Comparison of ENCODE assay signal across 2 cellular contexts in the genomic region with DNA sequence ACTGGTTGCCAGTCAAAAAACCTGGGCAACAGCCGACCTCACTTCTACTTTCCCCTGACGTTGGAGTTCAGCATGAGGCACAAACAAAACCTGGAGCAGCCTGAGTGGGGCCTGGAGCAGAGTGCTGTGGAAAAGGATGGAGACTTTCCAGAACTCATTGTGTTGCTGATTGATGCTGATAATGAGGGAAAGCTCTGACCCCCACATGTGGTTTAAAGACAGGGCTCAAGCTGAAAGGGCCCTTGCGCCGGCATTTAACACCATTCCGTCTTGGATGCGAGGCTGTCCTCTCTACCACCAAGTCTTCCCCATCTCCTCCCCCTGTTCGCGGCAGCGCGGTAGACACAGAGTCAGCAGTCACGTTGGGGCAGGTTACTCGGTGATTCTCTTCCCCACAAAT.
TF ChIP-seq lines count a peak whose summit lies in the region.

No MANE protein-coding gene starts in this region.

TF ChIP-seq in HepG2, 621 proteins besides CTCF, POLR2A, EP300 and RAD21:
- TF ChIP-seq, protein P1, sequence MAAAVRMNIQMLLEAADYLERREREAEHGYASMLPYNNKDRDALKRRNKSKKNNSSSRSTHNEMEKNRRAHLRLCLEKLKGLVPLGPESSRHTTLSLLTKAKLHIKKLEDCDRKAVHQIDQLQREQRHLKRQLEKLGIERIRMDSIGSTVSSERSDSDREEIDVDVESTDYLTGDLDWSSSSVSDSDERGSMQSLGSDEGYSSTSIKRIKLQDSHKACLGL (CRISPR knock-in tag; IDR thresholded peaks at IDR 0.05), result no peak
- no peak for TF ChIP-seq ZNF224 (CRISPR knock-in tag; IDR thresholded peaks at IDR 0.05)
- TF ChIP-seq, protein P2, sequence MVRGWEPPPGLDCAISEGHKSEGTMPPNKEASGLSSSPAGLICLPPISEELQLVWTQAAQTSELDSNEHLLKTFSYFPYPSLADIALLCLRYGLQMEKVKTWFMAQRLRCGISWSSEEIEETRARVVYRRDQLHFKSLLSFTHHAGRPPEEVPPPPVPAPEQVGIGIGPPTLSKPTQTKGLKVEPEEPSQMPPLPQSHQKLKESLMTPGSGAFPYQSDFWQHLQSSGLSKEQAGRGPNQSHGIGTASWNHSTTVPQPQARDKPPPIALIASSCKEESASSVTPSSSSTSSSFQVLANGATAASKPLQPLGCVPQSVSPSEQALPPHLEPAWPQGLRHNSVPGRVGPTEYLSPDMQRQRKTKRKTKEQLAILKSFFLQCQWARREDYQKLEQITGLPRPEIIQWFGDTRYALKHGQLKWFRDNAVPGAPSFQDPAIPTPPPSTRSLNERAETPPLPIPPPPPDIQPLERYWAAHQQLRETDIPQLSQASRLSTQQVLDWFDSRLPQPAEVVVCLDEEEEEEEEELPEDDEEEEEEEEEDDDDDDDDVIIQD (CRISPR knock-in tag; IDR thresholded peaks at IDR 0.05; ENCODE audit: low read depth), result no peak
TF ChIP-seq in HepG2: peak in this region for 0.

TF ChIP-seq in endothelial cell of umbilical vein, 7 proteins besides CTCF, POLR2A, EP300 and RAD21:
- TF ChIP-seq FOS (IDR thresholded peaks at IDR 0.05; ENCODE audit: borderline replicate concordance, insufficient read depth, low read length), result no peak
- TF ChIP-seq, protein P3, sequence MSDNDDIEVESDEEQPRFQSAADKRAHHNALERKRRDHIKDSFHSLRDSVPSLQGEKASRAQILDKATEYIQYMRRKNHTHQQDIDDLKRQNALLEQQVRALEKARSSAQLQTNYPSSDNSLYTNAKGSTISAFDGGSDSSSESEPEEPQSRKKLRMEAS (IDR thresholded peaks at IDR 0.05; ENCODE audit: insufficient read depth, insufficient read length), result no peak
